Comparison of ENCODE assay signal across 17 cellular contexts in the genomic region with DNA sequence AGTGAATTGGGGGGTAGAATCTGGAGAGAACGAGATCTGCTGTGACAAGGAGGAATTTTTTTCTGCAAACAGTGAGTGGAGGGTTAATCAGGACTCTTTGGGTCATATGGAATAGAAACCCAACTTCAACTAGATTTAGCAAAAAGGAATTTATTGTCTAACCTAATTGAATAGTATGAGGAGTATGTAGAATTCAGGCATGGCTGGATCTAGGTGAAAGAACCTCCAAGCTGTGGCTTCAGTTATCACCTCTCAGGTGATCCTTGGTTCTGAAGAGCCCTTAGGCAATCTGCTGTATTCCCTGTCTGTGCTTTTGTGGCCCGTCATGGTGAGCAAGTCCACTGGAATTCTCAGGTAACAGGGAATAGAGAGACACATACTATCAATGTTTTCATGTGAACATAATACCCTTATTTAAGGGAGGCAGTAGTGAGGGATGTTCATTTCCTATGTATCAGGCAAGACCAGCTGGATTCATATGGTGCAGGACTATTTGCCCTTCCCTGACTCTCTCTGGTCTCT.
DNase-seq lines count a peak whose midpoint lies in the region; ATAC-seq, FAIRE-seq and TF ChIP-seq lines count a peak whose summit lies in the region.
"Had no signal": no experiment of that assay in that cellular context is flagged by ENCODE, and none has a peak within 500 bp of the region (broad histone marks: within the 10 kb centered on the region; RNA-seq: fewer than 3 reads in every experiment).

No MANE protein-coding gene starts in this region.

- H4K91ac ChIP-seq in trophoblast cell (ENCODE audit: low read depth, low read length) = no peak overlapping the region

- H3K4me2 ChIP-seq in trophoblast cell (ENCODE audit: low read length) = no peak overlapping the region

- DNase-seq in D721Med (ENCODE audit: insufficient read length, low spot score) = no peak
- DNase-seq in NCI-H146 (lab: John Stamatoyannopoulos, UW) = peak; percentile 60
- DNase-seq in bronchial epithelial cell (ENCODE audit: low read depth) = peak; percentile 70
- DNase-seq in trophoblast cell = peak; percentile 84 to 95
- DNase-seq in NCI-H69 (lab: John Stamatoyannopoulos, UW) = no peak
- DNase-seq in left ventricle myocardium superior = no peak
- no peak for DNase-seq in sciatic nerve (ENCODE audit: low spot score)
- DNase-seq: C1 segment of cervical spinal cord; CD4-positive, alpha-beta memory T cell; DMS153; DND-41; GDM1; GOT3; H9 had no signal

- no peak overlapping the region for H2BK12ac ChIP-seq in trophoblast cell (ENCODE audit: low read length)

- H3K23ac ChIP-seq in trophoblast cell (ENCODE audit: low read length) = peak overlapping the region; percentile 49

- H3K27me3 ChIP-seq in bronchial epithelial cell (ENCODE audit: control insufficient read depth, insufficient read depth, low read length) (no peaks in the 10 kb centered on the region), trophoblast cell (ENCODE audit: insufficient read depth, low read length) (no peaks in the 10 kb centered on the region)

- no peak overlapping the region for H3K4ac ChIP-seq in trophoblast cell (ENCODE audit: low read depth, low read length)

- no peak overlapping the region for H2AK5ac ChIP-seq in trophoblast cell (ENCODE audit: low read length)

- H2AFZ ChIP-seq in trophoblast cell (ENCODE audit: insufficient read depth, low read length, poor library complexity) = no peak overlapping the region

- H4K8ac ChIP-seq in trophoblast cell (ENCODE audit: low read depth, low read length) = no peak overlapping the region

- WGBS in trophoblast cell (ENCODE audit: extremely low coverage, insufficient coverage, insufficient read length) = no CpG with 5 or more reads among the region's 2 CpGs

- H3K14ac ChIP-seq in trophoblast cell (ENCODE audit: low read length) = no peak overlapping the region

- ATAC-seq in left ventricle myocardium superior (no peak), sciatic nerve (no peak)

- H3K27ac ChIP-seq in trophoblast cell (ENCODE audit: low read depth, low read length) = no peak overlapping the region

- intact Hi-C loops in left ventricle myocardium superior (cut with micrococcal nuclease) (no loop called here), sciatic nerve (cut with DNase I) (no loop called here)

- H3K4me3 ChIP-seq in bronchial epithelial cell (ENCODE audit: low read depth, low read length) (no peak overlapping the region), trophoblast cell (ENCODE audit: low read depth, low read length) (no peak overlapping the region)

- FAIRE-seq in D721Med (lab: Jason Lieb, UNC) = peak; percentile 84
- FAIRE-seq in bronchial epithelial cell (lab: Jason Lieb, UNC) = no peak
- FAIRE-seq: A204.1, GM12892, GM19239 had no signal

- no peak for TF ChIP-seq CTCF in D721Med (IDR thresholded peaks at IDR 0.05; ENCODE audit: insufficient read depth, missing control alignments)
- no peak for TF ChIP-seq CTCF in bronchial epithelial cell (IDR thresholded peaks at IDR 0.05; ENCODE audit: insufficient read depth, low read length, severe bottlenecking)

- H3K4me1 ChIP-seq in trophoblast cell (ENCODE audit: control insufficient read depth in 1 of 2, insufficient read depth in 2 of 2, low read length in 2 of 2) = no peaks in the 10 kb centered on the region

- H3K9me3 ChIP-seq in trophoblast cell (ENCODE audit: insufficient read depth, low read depth, low read length) = no peaks in the 10 kb centered on the region

- H3K79me1 ChIP-seq in trophoblast cell (ENCODE audit: low read length) = no peaks in the 10 kb centered on the region

- no peak overlapping the region for H3K18ac ChIP-seq in trophoblast cell (ENCODE audit: low read length)

- H3K79me2 ChIP-seq in trophoblast cell (ENCODE audit: control insufficient read depth, insufficient read depth, low read length, poor library complexity) = no peaks in the 10 kb centered on the region

- no peak overlapping the region for H2BK120ac ChIP-seq in trophoblast cell (ENCODE audit: insufficient read depth, low read length, poor library complexity)

- H4K12ac ChIP-seq in trophoblast cell (ENCODE audit: low read depth, low read length) = no peak overlapping the region

- no peak overlapping the region for H3K9ac ChIP-seq in trophoblast cell (ENCODE audit: low read length)

- H3K36me3 ChIP-seq in bronchial epithelial cell (ENCODE audit: control insufficient read depth, insufficient read depth, low read length) (no peaks in the 10 kb centered on the region), trophoblast cell (ENCODE audit: control insufficient read depth in 1 of 2, insufficient read depth in 2 of 2, low read length in 2 of 2) (no peaks in the 10 kb centered on the region)

- H2BK5ac ChIP-seq in trophoblast cell (ENCODE audit: low read depth, low read length, poor library complexity) = no peak overlapping the region

Comparison
In these comparisons a context has a peak if more than half of its experiments do, and no peak if none do; other contexts are left out.
1. DNase-seq: peak in NCI-H146 (single experiment), bronchial epithelial cell (single experiment) and trophoblast cell (2 of 2); none in D721Med (single experiment), NCI-H69 (single experiment), left ventricle myocardium superior (single experiment) and sciatic nerve (single experiment).